Comparison of ENCODE assay signal across 18 cellular contexts in genomic region chr16:82882982-82883863, GRCh38.
A peak's percentile ranks its signal among the peaks of the same experiment; 100 is the strongest.
DNase-seq lines count a peak whose midpoint lies in the region; ATAC-seq and TF ChIP-seq lines count a peak whose summit lies in the region.
"Had no signal": no experiment of that assay in that cellular context is flagged by ENCODE, and none has a peak within 500 bp of the region (broad histone marks: within the 10 kb centered on the region; RNA-seq: fewer than 3 reads in every experiment).

No MANE protein-coding gene starts in this region.

- H3K9me3 ChIP-seq in CD4-positive, alpha-beta memory T cell (ENCODE audit: control insufficient read depth in 1 of 2, low read length in 2 of 2), result no peaks in the 10 kb centered on the region
- H3K9me3 ChIP-seq: right lobe of liver had no signal

- no peaks in the 10 kb centered on the region for H3K36me3 ChIP-seq in CD4-positive, alpha-beta memory T cell (ENCODE audit: insufficient read depth, low read length)
- H3K36me3 ChIP-seq: right lobe of liver had no signal

- no peaks in the 10 kb centered on the region for H3K4me1 ChIP-seq in CD4-positive, alpha-beta memory T cell (ENCODE audit: insufficient read depth, low read length)
- H3K4me1 ChIP-seq: right lobe of liver had no signal

- no peak overlapping the region for H3K4me3 Mint-ChIP-seq in effector memory CD8-positive, alpha-beta T cell
- H3K4me3 Mint-ChIP-seq in CD4-positive, alpha-beta memory T cell, result no peak overlapping the region
- no peak overlapping the region for H3K4me3 Mint-ChIP-seq in nephron progenitor cell

- no peak for TF ChIP-seq CTCF in nephron progenitor cell (IDR thresholded peaks at IDR 0.05)

- POLR2A ChIA-PET in CD4-positive, alpha-beta memory T cell (lab: Charles Lee; ENCODE audit: partially characterized antibody), result no interaction called here

- no peaks in the 10 kb centered on the region for H3K27me3 ChIP-seq in CD4-positive, alpha-beta memory T cell (ENCODE audit: insufficient read depth, low read length)
- H3K27me3 ChIP-seq: hepatocyte, right lobe of liver had no signal

- no peak overlapping the region for H3K4me3 ChIP-seq in CD4-positive, alpha-beta memory T cell (ENCODE audit: low read length in 2 of 2)
- H3K4me3 ChIP-seq: hepatocyte, right lobe of liver had no signal

- peaks cover 0 to 35% of the 10 kb centered on the region in 2 donors for H3K27me3 Mint-ChIP-seq in effector memory CD8-positive, alpha-beta T cell
- peaks cover 0 to 1% of the 10 kb centered on the region in 2 donors for H3K27me3 Mint-ChIP-seq in CD4-positive, alpha-beta memory T cell
- H3K27me3 Mint-ChIP-seq in nephron progenitor cell (ENCODE audit: low read depth, poor library complexity), result peaks cover 9% of the 10 kb centered on the region

- CTCF ChIA-PET in CD4-positive, alpha-beta memory T cell (lab: Charles Lee; ENCODE audit: partially characterized antibody), result no interaction called here

- ATAC-seq in GM18511 (IDR thresholded peaks at IDR 0.05; ENCODE audit: unreplicated experiment) (peak; percentile 72), GM21360 (IDR thresholded peaks at IDR 0.05; ENCODE audit: unreplicated experiment) (peak; percentile 54), HG03469 (IDR thresholded peaks at IDR 0.05; ENCODE audit: unreplicated experiment) (peak; percentile 52), HG03039 (IDR thresholded peaks at IDR 0.05; ENCODE audit: unreplicated experiment) (no peak)
- ATAC-seq in effector memory CD8-positive, alpha-beta T cell (replicated peaks), result peak; percentile 35
- ATAC-seq: esophagus mucosa; left lobe of liver; right lobe of liver; stimulated activated naive CD8-positive, alpha-beta T cell treated with anti-CD3 and anti-CD28 coated beads, Interleukin-15, Interleukin-2, amounts not matched to agents 100 U/mL and 50 U/mL, for 24 hours had no signal

- H3K27ac Mint-ChIP-seq in effector memory CD8-positive, alpha-beta T cell, result peak overlapping the region in 1 of 2 donors; percentile 1
- H3K27ac Mint-ChIP-seq in CD4-positive, alpha-beta memory T cell, result no peak overlapping the region
- no peak overlapping the region for H3K27ac Mint-ChIP-seq in nephron progenitor cell

- H3K4me1 Mint-ChIP-seq in effector memory CD8-positive, alpha-beta T cell (ENCODE audit: low read depth in 2 of 2), result peaks cover 0 to 1% of the 10 kb centered on the region in 2 donors
- H3K4me1 Mint-ChIP-seq in CD4-positive, alpha-beta memory T cell, result no peaks in the 10 kb centered on the region
- H3K4me1 Mint-ChIP-seq in nephron progenitor cell, result peaks cover 39% of the 10 kb centered on the region

- no peak overlapping the region for H3K27ac ChIP-seq in CD4-positive, alpha-beta memory T cell (ENCODE audit: low read depth, low read length)
- H3K27ac ChIP-seq: coronary artery, hepatocyte, right lobe of liver had no signal

- intact Hi-C loops in CD4-positive, alpha-beta memory T cell (cut with micrococcal nuclease), result no loop called here

- H3K36me3 Mint-ChIP-seq in effector memory CD8-positive, alpha-beta T cell (ENCODE audit: insufficient read depth), result no peaks in the 10 kb centered on the region
- no peaks in the 10 kb centered on the region for H3K36me3 Mint-ChIP-seq in CD4-positive, alpha-beta memory T cell
- H3K36me3 Mint-ChIP-seq in nephron progenitor cell (ENCODE audit: low read depth), result no peaks in the 10 kb centered on the region

- H3K9me3 Mint-ChIP-seq in effector memory CD8-positive, alpha-beta T cell, result no peaks in the 10 kb centered on the region
- peaks cover 0 to 3% (median 0%) of the 10 kb centered on the region in 8 donors for H3K9me3 Mint-ChIP-seq in CD4-positive, alpha-beta memory T cell
- no peaks in the 10 kb centered on the region for H3K9me3 Mint-ChIP-seq in nephron progenitor cell

- no peak for DNase-seq in effector memory CD8-positive, alpha-beta T cell
- DNase-seq in D341Med (ENCODE audit: low spot score) (no peak), nephron progenitor cell (no peak)
- DNase-seq in CD4-positive, alpha-beta memory T cell, result no peak
- DNase-seq: activated T-cell treated with anti-CD3 and anti-CD28 coated beads, Interleukin-2, amount 50 U/mL, for 1 hour; DMS79; right lobe of liver; stimulated activated CD4-positive, alpha-beta T cell treated with anti-CD3 and anti-CD28 coated beads, Interleukin-4, amount 100 ng/mL, for 4 hours; stimulated activated naive CD8-positive, alpha-beta T cell treated with anti-CD3 and anti-CD28 coated beads, Interleukin-15, Interleukin-2, amounts not matched to agents 100 U/mL and 50 U/mL, for 24 hours; SW 1271 had no signal
